8 cellular contexts compared by ENCODE assay signal in genomic region chr1:32178380-32179192, GRCh38. TPM values are rescaled to one million over a fixed set of nuclear protein-coding genes. Genes with fewer than 3 reads are reported as not detected.
DNase-seq lines count a peak whose midpoint lies in the region; ATAC-seq and TF ChIP-seq lines count a peak whose summit lies in the region.
"Had no signal": no experiment of that assay in that cellular context is flagged by ENCODE, and none has a peak within 500 bp of the region (broad histone marks: within the 10 kb centered on the region; RNA-seq: fewer than 3 reads in every experiment).

No MANE protein-coding gene starts in this region.

- H3K4me3 Mint-ChIP-seq in glutamatergic neuron (ENCODE audit: unreplicated experiment): peak overlapping the region; percentile 87
- peak overlapping the region; percentile 97 for H3K4me3 Mint-ChIP-seq in stimulated activated memory B cell treated with anti-CD40 and anti-IgM and Interleukin-4, amounts not matched to agents 10 μg/mL and 1 μg/mL and 100 μg/mL, for 72 hours

- no peaks in the 10 kb centered on the region for H3K36me3 Mint-ChIP-seq in glutamatergic neuron (ENCODE audit: unreplicated experiment)
- H3K36me3 Mint-ChIP-seq in stimulated activated memory B cell treated with anti-CD40 and anti-IgM and Interleukin-4, amounts not matched to agents 10 μg/mL and 1 μg/mL and 100 μg/mL, for 72 hours: peaks cover 38% of the 10 kb centered on the region

- no peaks in the 10 kb centered on the region for H3K9me3 ChIP-seq in HUES64 (ENCODE audit: insufficient read depth, low read depth, low read length)

- no peak for TF ChIP-seq CTCF in glutamatergic neuron (IDR thresholded peaks at IDR 0.05; ENCODE audit: partially characterized antibody, unreplicated experiment)

- peaks cover 11% of the 10 kb centered on the region for H3K4me1 Mint-ChIP-seq in glutamatergic neuron (ENCODE audit: low read depth, unreplicated experiment)
- H3K4me1 Mint-ChIP-seq in stimulated activated memory B cell treated with anti-CD40 and anti-IgM and Interleukin-4, amounts not matched to agents 10 μg/mL and 1 μg/mL and 100 μg/mL, for 72 hours: peaks cover 36% of the 10 kb centered on the region

- 79% methylated on average over 7 of the region's 7 CpGs for WGBS in HUES64

- DNase-seq in SKM-1 treated with dmso at 0.1 percent for 144 hours (lab: John Stamatoyannopoulos, UW; ENCODE audit: unreplicated experiment) (peak; percentile 62), glutamatergic neuron (no peak), D341Med (ENCODE audit: low spot score) (no peak)

- peak overlapping the region; percentile 91 for H3K27ac ChIP-seq in HUES64 (ENCODE audit: low read depth, low read length)

- peaks cover 5% of the 10 kb centered on the region for H3K27me3 Mint-ChIP-seq in glutamatergic neuron (ENCODE audit: unreplicated experiment)
- H3K27me3 Mint-ChIP-seq in stimulated activated memory B cell treated with anti-CD40 and anti-IgM and Interleukin-4, amounts not matched to agents 10 μg/mL and 1 μg/mL and 100 μg/mL, for 72 hours: no peaks in the 10 kb centered on the region

- peak overlapping the region; percentile 95 for H3K27ac Mint-ChIP-seq in glutamatergic neuron (ENCODE audit: unreplicated experiment)
- H3K27ac Mint-ChIP-seq in stimulated activated memory B cell treated with anti-CD40 and anti-IgM and Interleukin-4, amounts not matched to agents 10 μg/mL and 1 μg/mL and 100 μg/mL, for 72 hours: peak overlapping the region; percentile 99

- H3K4me3 ChIP-seq in HUES64 (ENCODE audit: low read length): peak overlapping the region; percentile 85

- H3K9ac ChIP-seq in HUES64 (ENCODE audit: low read depth, low read length): peak overlapping the region; percentile 90

- H3K9me3 Mint-ChIP-seq in glutamatergic neuron (ENCODE audit: unreplicated experiment): peaks cover 8% of the 10 kb centered on the region
- H3K9me3 Mint-ChIP-seq in stimulated activated memory B cell treated with anti-CD40 and anti-IgM and Interleukin-4, amounts not matched to agents 10 μg/mL and 1 μg/mL and 100 μg/mL, for 72 hours: no peaks in the 10 kb centered on the region

- peaks cover 25% of the 10 kb centered on the region for H3K4me1 ChIP-seq in HUES64 (ENCODE audit: insufficient read depth, low read length)

- peaks cover 43% of the 10 kb centered on the region for H3K36me3 ChIP-seq in HUES64 (ENCODE audit: insufficient read depth, low read length)

- ATAC-seq in stimulated activated memory B cell treated with anti-CD40 and anti-IgM and Interleukin-4, amounts not matched to agents 10 μg/mL and 1 μg/mL and 100 μg/mL, for 72 hours: no peak
- ATAC-seq in HG03521 (IDR thresholded peaks at IDR 0.05; ENCODE audit: unreplicated experiment): no peak
- ATAC-seq in HG02571 (IDR thresholded peaks at IDR 0.05; ENCODE audit: unreplicated experiment): no peak

- H3K27me3 ChIP-seq in HUES64 (ENCODE audit: insufficient read depth, low read length): no peaks in the 10 kb centered on the region

RNA-seq across cellular contexts. Expression of gene TXLNA, which starts 0.9 kb away (rescaled TPM):
- polyA plus RNA-seq in HUES64 (2013, experiment 1 of 2): 33.3 TPM
- polyA plus RNA-seq in HUES64 (2013, experiment 2 of 2): 30.7 TPM
- 48.6 TPM for total RNA-seq in glutamatergic neuron (ENCODE audit: unreplicated experiment)

RNA-seq across cellular contexts. Expression of gene CCDC28B, which starts 21.8 kb away (rescaled TPM):
- 17.3 TPM for polyA plus RNA-seq in HUES64 (2013, experiment 1 of 2)
- polyA plus RNA-seq in HUES64 (2013, experiment 2 of 2): 21.7 TPM
- total RNA-seq in glutamatergic neuron (ENCODE audit: unreplicated experiment): 34.4 TPM

RNA-seq across cellular contexts. Expression of gene IQCC, which starts 26.9 kb away (rescaled TPM):
- polyA plus RNA-seq in HUES64 (2013, experiment 1 of 2): 4.0 TPM
- 3.7 TPM for polyA plus RNA-seq in HUES64 (2013, experiment 2 of 2)
- 2.7 TPM for total RNA-seq in glutamatergic neuron (ENCODE audit: unreplicated experiment)

RNA-seq across cellular contexts. Expression of gene DCDC2B, which starts 30.3 kb away (rescaled TPM):
- not detected for polyA plus RNA-seq in HUES64 (2013, experiment 1 of 2)
- not detected for polyA plus RNA-seq in HUES64 (2013, experiment 2 of 2)
- not detected for total RNA-seq in glutamatergic neuron (ENCODE audit: unreplicated experiment)
- total RNA-seq: dermis microvascular lymphatic vessel endothelial cell had no signal

RNA-seq across cellular contexts. Expression of gene TMEM234, which starts 43.6 kb away (rescaled TPM):
- 7.9 TPM for polyA plus RNA-seq in HUES64 (2013, experiment 1 of 2)
- 7.2 TPM for polyA plus RNA-seq in HUES64 (2013, experiment 2 of 2)
- total RNA-seq in glutamatergic neuron (ENCODE audit: unreplicated experiment): 21.8 TPM
